26 cellular contexts compared by ENCODE assay signal in genomic region chr3:125008766-125009165, GRCh38.
"Had no signal": no experiment of that assay in that cellular context is flagged by ENCODE, and none has a peak within 500 bp of the region (broad histone marks: within the 10 kb centered on the region; RNA-seq: fewer than 3 reads in every experiment).

No MANE protein-coding gene starts in this region.

- DNase-seq: activated B cell treated with CpG ODN at 0.5 μM for 24 hours; activated CD4-positive, alpha-beta memory T cell treated with anti-CD3 and anti-CD28 coated beads for 36 hours; activated CD4-positive, alpha-beta T cell treated with anti-CD3 and anti-CD28 coated beads, Interleukin-2, amount 10 ng/mL, durations not matched to agents 24 days and 14 days; activated CD8-positive, alpha-beta memory T cell treated with anti-CD3 and anti-CD28 coated beads, Interleukin-2, amount 10 ng/mL, durations not matched to agents 7 days and 5 days; activated CD8-positive, alpha-beta memory T cell treated with anti-CD3 and anti-CD28 coated beads, Interleukin-2, amount 50 U/mL, for 4 hours; activated CD8-positive, alpha-beta T cell treated with anti-CD3 and anti-CD28 coated beads, Interleukin-2, amount 10 ng/mL, durations not matched to agents 7 days and 5 days; activated effector memory CD4-positive, alpha-beta T cell treated with anti-CD3 and anti-CD28 coated beads, Interleukin-2, amount 50 U/mL, for 16 hours; activated naive CD4-positive, alpha-beta T cell treated with anti-CD3 and anti-CD28 coated beads for 36 hours; activated T-cell treated with anti-CD3 and anti-CD28 coated beads, Interleukin-2, amount 50 U/mL, for 1 hour; activated T-cell treated with anti-CD3 and anti-CD28 coated beads, Interleukin-2, amount 50 U/mL, for 48 hours; amniotic stem cell; anterior cingulate cortex; brain microvascular endothelial cell; dorsolateral prefrontal cortex; effector memory CD4-positive, alpha-beta T cell; endodermal cell; foreskin fibroblast; T-helper 2 cell had no signal

- H3K4me3 Mint-ChIP-seq: activated B cell treated with CpG ODN at 0.5 μM for 24 hours; activated CD4-positive, alpha-beta memory T cell treated with anti-CD3 and anti-CD28 coated beads for 36 hours; activated CD4-positive, alpha-beta T cell treated with anti-CD3 and anti-CD28 coated beads, Interleukin-2, amount 10 ng/mL, durations not matched to agents 24 days and 14 days; activated CD8-positive, alpha-beta memory T cell treated with anti-CD3 and anti-CD28 coated beads, Interleukin-2, amount 10 ng/mL, durations not matched to agents 7 days and 5 days; activated CD8-positive, alpha-beta T cell treated with anti-CD3 and anti-CD28 coated beads, Interleukin-2, amount 10 ng/mL, durations not matched to agents 7 days and 5 days; activated naive CD4-positive, alpha-beta T cell treated with anti-CD3 and anti-CD28 coated beads for 36 hours; activated naive CD8-positive, alpha-beta T cell; activated T-helper 1 cell treated with anti-CD3 and anti-CD28 coated beads, Interleukin-12 subunit alpha, Interleukin-12 subunit beta, Interleukin-2, Interleukin-4 antibody, amounts not matched to agents 30 ng/mL and 10 ng/mL and 1 ng/mL, durations not matched to agents 14 hours and 24 hours and 36 hours; central memory CD8-positive, alpha-beta T cell; dendritic cell treated with granulocyte-macrophage colony-stimulating factor and Interleukin-4, amounts not matched to agents 40 ng/mL and 50 ng/mL, for 4 days; endodermal cell had no signal

- H3K4me1 Mint-ChIP-seq: activated B cell treated with CpG ODN at 0.5 μM for 24 hours had no signal

- H3K27me3 ChIP-seq: brain microvascular endothelial cell, dorsolateral prefrontal cortex had no signal

- ATAC-seq: activated CD4-positive, CD25-positive, alpha-beta regulatory T cell treated with anti-CD3 and anti-CD28 coated beads, Interleukin-2, amount 50 U/mL, for 24 hours; activated CD8-positive, alpha-beta memory T cell treated with anti-CD3 and anti-CD28 coated beads, Interleukin-2, amount 10 ng/mL, durations not matched to agents 7 days and 5 days; activated CD8-positive, alpha-beta T cell treated with anti-CD3 and anti-CD28 coated beads, Interleukin-2, amount 10 ng/mL, durations not matched to agents 7 days and 5 days; esophagus mucosa had no signal

- H3K27me3 Mint-ChIP-seq: activated B cell treated with CpG ODN at 0.5 μM for 24 hours; activated CD4-positive, alpha-beta memory T cell treated with anti-CD3 and anti-CD28 coated beads for 36 hours; activated CD4-positive, alpha-beta T cell treated with anti-CD3 and anti-CD28 coated beads, Interleukin-2, amount 10 ng/mL, durations not matched to agents 24 days and 14 days; activated CD8-positive, alpha-beta memory T cell treated with anti-CD3 and anti-CD28 coated beads, Interleukin-2, amount 10 ng/mL, durations not matched to agents 7 days and 5 days; activated naive CD8-positive, alpha-beta T cell; central memory CD8-positive, alpha-beta T cell; dendritic cell treated with granulocyte-macrophage colony-stimulating factor and Interleukin-4, amounts not matched to agents 40 ng/mL and 50 ng/mL, for 4 days had no signal

- H3K27ac ChIP-seq: brain microvascular endothelial cell, coronary artery, dorsolateral prefrontal cortex had no signal

- H3K4me3 ChIP-seq: coronary artery, dorsolateral prefrontal cortex had no signal

- H3K9me3 Mint-ChIP-seq: activated B cell treated with CpG ODN at 0.5 μM for 24 hours; activated CD4-positive, alpha-beta memory T cell treated with anti-CD3 and anti-CD28 coated beads for 36 hours; activated CD4-positive, alpha-beta T cell treated with anti-CD3 and anti-CD28 coated beads, Interleukin-2, amount 10 ng/mL, durations not matched to agents 24 days and 14 days; activated naive CD4-positive, alpha-beta T cell treated with anti-CD3 and anti-CD28 coated beads for 36 hours; activated T-helper 1 cell treated with anti-CD3 and anti-CD28 coated beads, Interleukin-12 subunit alpha, Interleukin-12 subunit beta, Interleukin-2, Interleukin-4 antibody, amounts not matched to agents 30 ng/mL and 10 ng/mL and 1 ng/mL, durations not matched to agents 14 hours and 24 hours and 36 hours; activated T-helper 2 cell treated with anti-CD3 and anti-CD28 coated beads, Interferon-gamma antibody, Interleukin-2, Interleukin-4, amounts not matched to agents 10 μg/mL and 5 μg/mL and 100 μg/mL, durations not matched to agents 14 hours and 24 hours and 36 hours; central memory CD8-positive, alpha-beta T cell; dendritic cell treated with granulocyte-macrophage colony-stimulating factor and Interleukin-4, amounts not matched to agents 40 ng/mL and 50 ng/mL, for 4 days; endodermal cell had no signal

- H3K27ac Mint-ChIP-seq: activated B cell treated with CpG ODN at 0.5 μM for 24 hours; activated CD4-positive, alpha-beta memory T cell treated with anti-CD3 and anti-CD28 coated beads for 36 hours; activated CD4-positive, alpha-beta T cell treated with anti-CD3 and anti-CD28 coated beads, Interleukin-2, amount 10 ng/mL, durations not matched to agents 24 days and 14 days; activated CD8-positive, alpha-beta memory T cell treated with anti-CD3 and anti-CD28 coated beads, Interleukin-2, amount 10 ng/mL, durations not matched to agents 7 days and 5 days; activated CD8-positive, alpha-beta T cell treated with anti-CD3 and anti-CD28 coated beads, Interleukin-2, amount 10 ng/mL, durations not matched to agents 7 days and 5 days; activated naive CD4-positive, alpha-beta T cell treated with anti-CD3 and anti-CD28 coated beads for 36 hours; activated naive CD8-positive, alpha-beta T cell; activated T-helper 1 cell treated with anti-CD3 and anti-CD28 coated beads, Interleukin-12 subunit alpha, Interleukin-12 subunit beta, Interleukin-2, Interleukin-4 antibody, amounts not matched to agents 30 ng/mL and 10 ng/mL and 1 ng/mL, durations not matched to agents 14 hours and 24 hours and 36 hours; activated T-helper 2 cell treated with anti-CD3 and anti-CD28 coated beads, Interferon-gamma antibody, Interleukin-2, Interleukin-4, amounts not matched to agents 10 μg/mL and 5 μg/mL and 100 μg/mL, durations not matched to agents 14 hours and 24 hours and 36 hours; dendritic cell treated with granulocyte-macrophage colony-stimulating factor and Interleukin-4, amounts not matched to agents 40 ng/mL and 50 ng/mL, for 4 days; endodermal cell had no signal
